ENCODE assay signal across 9 cellular contexts in genomic region chr10:114825513-114826253, GRCh38.
DNase-seq lines count a peak whose midpoint lies in the region; ATAC-seq and TF ChIP-seq lines count a peak whose summit lies in the region.
"Had no signal": no experiment of that assay in that cellular context is flagged by ENCODE, and none has a peak within 500 bp of the region (broad histone marks: within the 10 kb centered on the region; RNA-seq: fewer than 3 reads in every experiment).

No MANE protein-coding gene starts in this region.

- no peaks in the 10 kb centered on the region for H3K36me3 ChIP-seq in subcutaneous abdominal adipose tissue (ENCODE audit: control insufficient read depth in 5 of 5, insufficient read depth in 5 of 5, low read length in 5 of 5)

- peak overlapping the region; percentile 27 for H3K4me3 ChIP-seq in coronary artery
- H3K4me3 ChIP-seq in subcutaneous abdominal adipose tissue (ENCODE audit: low read depth in 1 of 5, low read length in 5 of 5) = no peak overlapping the region
- H3K4me3 ChIP-seq: K562 had no signal

- peak; percentile 43 for ATAC-seq in GM19438 (IDR thresholded peaks at IDR 0.05; ENCODE audit: low read depth, unreplicated experiment)
- ATAC-seq in HG03378 (IDR thresholded peaks at IDR 0.05; ENCODE audit: unreplicated experiment) = peak; percentile 75
- ATAC-seq: K562 had no signal

- no peaks in the 10 kb centered on the region for H3K9me3 ChIP-seq in subcutaneous abdominal adipose tissue (ENCODE audit: control insufficient read depth in 5 of 5, low read length in 5 of 5)

- peaks cover 0 to 40% (median 32%) of the 10 kb centered on the region in 5 donors for H3K4me1 ChIP-seq in subcutaneous abdominal adipose tissue (ENCODE audit: control insufficient read depth in 5 of 5, insufficient read depth in 5 of 5, low read length in 5 of 5)

- H3K27ac ChIP-seq in coronary artery = peak overlapping the region in 1 of 2 donors; percentile 66
- peak overlapping the region; percentile 93 for H3K27ac ChIP-seq in subcutaneous abdominal adipose tissue (ENCODE audit: low read depth, low read length)

- no peaks in the 10 kb centered on the region for H3K27me3 ChIP-seq in subcutaneous abdominal adipose tissue (ENCODE audit: control insufficient read depth in 5 of 5, insufficient read depth in 4 of 5, low read length in 5 of 5)

- no peak for TF ChIP-seq CTCF in coronary artery (IDR thresholded peaks at IDR 0.05)

- H3K9ac ChIP-seq in subcutaneous abdominal adipose tissue (ENCODE audit: low read length in 5 of 5) = peak overlapping the region in 2 of 5 donors; percentile 2 to 31

- DNase-seq in COLO829 (ENCODE audit: low spot score) (peak; percentile 71), coronary artery (ENCODE audit: low spot score) (no peak), globus pallidus (ENCODE audit: low spot score) (no peak), NCI-H1436 treated with DMSO at 0.1 percent for 48 hours (lab: John Stamatoyannopoulos, UW) (no peak)
- no peak for DNase-seq in activated CD8-positive, alpha-beta memory T cell treated with anti-CD3 and anti-CD28 coated beads, Interleukin-2, amount 50 U/mL, for 48 hours
